19 cellular contexts compared by ENCODE assay signal in genomic region chr3:190188197-190188596, GRCh38.
DNase-seq lines count a peak whose midpoint lies in the region; ATAC-seq, FAIRE-seq and TF ChIP-seq lines count a peak whose summit lies in the region.
"Had no signal": no experiment of that assay in that cellular context is flagged by ENCODE, and none has a peak within 500 bp of the region (broad histone marks: within the 10 kb centered on the region; RNA-seq: fewer than 3 reads in every experiment).

No MANE protein-coding gene starts in this region.

- no peak for TF ChIP-seq EP300 in A549 (IDR thresholded peaks at IDR 0.05)

- no peak overlapping the region; the same call in 2 of the 3 replicates for H3K4me2 ChIP-seq in A549

- FAIRE-seq in A549 (lab: Jason Lieb, UNC) (no peak), GM19239 (lab: Jason Lieb, UNC) (no peak)
- FAIRE-seq: GM12878, GM18507, H1, K562 had no signal

- H3K36me3 Mint-ChIP-seq in HFFc6 (ENCODE audit: low read depth) (peaks cover 9% of the 10 kb centered on the region), osteocyte (ENCODE audit: unreplicated experiment) (no peaks in the 10 kb centered on the region)

- no peak for TF ChIP-seq POLR2A in A549 (IDR thresholded peaks at IDR 0.05; ENCODE audit: low read length)

- CTCF ChIA-PET in A549 (lab: Yijun Ruan, JAX) = interaction anchor here (0.6 to 1.2 kb wide), 2 partner anchors 24 to 196 kb away, joined by 3 read pairs; no protein-coding TSS in a partner anchor

- H3K4me1 ChIP-seq in A549 = peaks cover 58% of the 10 kb centered on the region
- H3K4me1 ChIP-seq: HAP-1 had no signal

- H3K4me3 Mint-ChIP-seq in HFFc6 (no peak overlapping the region), osteocyte (ENCODE audit: unreplicated experiment) (no peak overlapping the region)
- H3K4me3 Mint-ChIP-seq: B cell; CD4-positive, alpha-beta T cell had no signal

- TF ChIP-seq CTCF in A549 (IDR thresholded peaks at IDR 0.05) = no peak
- no peak for TF ChIP-seq CTCF in HFFc6 (IDR thresholded peaks at IDR 0.05)
- TF ChIP-seq CTCF in osteocyte (IDR thresholded peaks at IDR 0.05) = no peak

- H3K4me1 Mint-ChIP-seq in HFFc6 (ENCODE audit: low read depth) (peaks cover 68% of the 10 kb centered on the region), osteocyte (ENCODE audit: unreplicated experiment) (peaks cover 53% of the 10 kb centered on the region)
- H3K4me1 Mint-ChIP-seq: B cell had no signal

- H3K27me3 Mint-ChIP-seq in HFFc6 (ENCODE audit: insufficient read depth) (no peaks in the 10 kb centered on the region; the same call in 1 of the 2 replicates), osteocyte (ENCODE audit: unreplicated experiment) (no peaks in the 10 kb centered on the region)
- H3K27me3 Mint-ChIP-seq: B cell; CD4-positive, alpha-beta T cell had no signal

- peaks cover 6% of the 10 kb centered on the region for H3K9me3 Mint-ChIP-seq in HFFc6
- H3K9me3 Mint-ChIP-seq in osteocyte (ENCODE audit: unreplicated experiment) = no peaks in the 10 kb centered on the region
- H3K9me3 Mint-ChIP-seq: CD4-positive, alpha-beta T cell had no signal

- TF ChIP-seq RAD21 in A549 (conservative IDR thresholded peaks at IDR 0.05 in 1 of 2, IDR thresholded peaks at IDR 0.05 in 1 of 2) = no peak

- 43% methylated on average over 2 of the region's 2 CpGs for WGBS in A549 (ENCODE audit: missing lambda C conversion rate)

- DNase-seq in A549 (ENCODE audit: low read depth in 1 of 2, low spot score in 1 of 2) (no peak), HFFc6 (no peak), fibroblast of gingiva (ENCODE audit: low read depth) (peak; percentile 24), osteocyte (ENCODE audit: extremely low spot score, unreplicated experiment) (no peak), MV-4-11 (lab: John Stamatoyannopoulos, UW) (no peak), GM19239 (ENCODE audit: insufficient read length, low spot score) (no peak)
- DNase-seq: C1 segment of cervical spinal cord; Calu3; CD4-positive, alpha-beta T cell; DMS 273 treated with DMSO at 0.1 percent for 48 hours had no signal

- no peak overlapping the region for H3K4me3 ChIP-seq in A549
- H3K4me3 ChIP-seq: GM12878, HAP-1, K562 had no signal

- H3K27ac ChIP-seq in A549 = peak overlapping the region; percentile 9 to 76; a peak in 3 of 6 replicates
- H3K27ac ChIP-seq: 22Rv1, HL-60 had no signal

- peak overlapping the region; percentile 9 for H3K27ac Mint-ChIP-seq in HFFc6
- H3K27ac Mint-ChIP-seq in osteocyte (ENCODE audit: unreplicated experiment) = peak overlapping the region; percentile 75
- H3K27ac Mint-ChIP-seq: B cell; CD4-positive, alpha-beta T cell had no signal

- POLR2A ChIA-PET in A549 (lab: Yijun Ruan, JAX) = no interaction called here

- no peaks in the 10 kb centered on the region for H3K9me3 ChIP-seq in A549
- H3K9me3 ChIP-seq: HAP-1 had no signal

- ATAC-seq in A549 = no peak
- ATAC-seq in HG03521 (IDR thresholded peaks at IDR 0.05; ENCODE audit: unreplicated experiment) = no peak
- ATAC-seq: GM12878, K562 had no signal

TF ChIP-seq in A549, 52 proteins besides CTCF, POLR2A, EP300 and RAD21 (continues in another document):
- TF ChIP-seq CHD2 (IDR thresholded peaks at IDR 0.05; ENCODE audit: low read length, partially characterized antibody) (no peak), NFE2L2 (conservative IDR thresholded peaks at IDR 0.05; ENCODE audit: low read length) (no peak), BCL3 (IDR thresholded peaks at IDR 0.05) (no peak), RFX5 (IDR thresholded peaks at IDR 0.05) (no peak), MAFK (IDR thresholded peaks at IDR 0.05; ENCODE audit: partially characterized antibody) (no peak), FOSL2 (IDR thresholded peaks at IDR 0.05) (no peak), FOSL2 (CRISPR knock-in tag; IDR thresholded peaks at IDR 0.05) (no peak), HEYL (CRISPR knock-in tag; IDR thresholded peaks at IDR 0.05) (no peak), RCOR1 (IDR thresholded peaks at IDR 0.05; ENCODE audit: low read depth, low read length) (no peak), HMGXB4 (CRISPR knock-in tag; IDR thresholded peaks at IDR 0.05; ENCODE audit: borderline replicate concordance) (no peak), NR3C1 (IDR thresholded peaks at IDR 0.05) (no peak), POLR2AphosphoS2 (conservative IDR thresholded peaks at IDR 0.05; ENCODE audit: low read length) (no peak), CHD4 (IDR thresholded peaks at IDR 0.05; ENCODE audit: borderline replicate concordance) (no peak), FOXS1 (CRISPR knock-in tag; IDR thresholded peaks at IDR 0.05) (no peak)
- TF ChIP-seq, protein P1, sequence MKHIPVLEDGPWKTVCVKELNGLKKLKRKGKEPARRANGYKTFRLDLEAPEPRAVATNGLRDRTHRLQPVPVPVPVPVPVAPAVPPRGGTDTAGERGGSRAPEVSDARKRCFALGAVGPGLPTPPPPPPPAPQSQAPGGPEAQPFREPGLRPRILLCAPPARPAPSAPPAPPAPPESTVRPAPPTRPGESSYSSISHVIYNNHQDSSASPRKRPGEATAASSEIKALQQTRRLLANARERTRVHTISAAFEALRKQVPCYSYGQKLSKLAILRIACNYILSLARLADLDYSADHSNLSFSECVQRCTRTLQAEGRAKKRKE (CRISPR knock-in tag; IDR thresholded peaks at IDR 0.05; ENCODE audit: low read depth) = no peak
- TF ChIP-seq, protein P2, sequence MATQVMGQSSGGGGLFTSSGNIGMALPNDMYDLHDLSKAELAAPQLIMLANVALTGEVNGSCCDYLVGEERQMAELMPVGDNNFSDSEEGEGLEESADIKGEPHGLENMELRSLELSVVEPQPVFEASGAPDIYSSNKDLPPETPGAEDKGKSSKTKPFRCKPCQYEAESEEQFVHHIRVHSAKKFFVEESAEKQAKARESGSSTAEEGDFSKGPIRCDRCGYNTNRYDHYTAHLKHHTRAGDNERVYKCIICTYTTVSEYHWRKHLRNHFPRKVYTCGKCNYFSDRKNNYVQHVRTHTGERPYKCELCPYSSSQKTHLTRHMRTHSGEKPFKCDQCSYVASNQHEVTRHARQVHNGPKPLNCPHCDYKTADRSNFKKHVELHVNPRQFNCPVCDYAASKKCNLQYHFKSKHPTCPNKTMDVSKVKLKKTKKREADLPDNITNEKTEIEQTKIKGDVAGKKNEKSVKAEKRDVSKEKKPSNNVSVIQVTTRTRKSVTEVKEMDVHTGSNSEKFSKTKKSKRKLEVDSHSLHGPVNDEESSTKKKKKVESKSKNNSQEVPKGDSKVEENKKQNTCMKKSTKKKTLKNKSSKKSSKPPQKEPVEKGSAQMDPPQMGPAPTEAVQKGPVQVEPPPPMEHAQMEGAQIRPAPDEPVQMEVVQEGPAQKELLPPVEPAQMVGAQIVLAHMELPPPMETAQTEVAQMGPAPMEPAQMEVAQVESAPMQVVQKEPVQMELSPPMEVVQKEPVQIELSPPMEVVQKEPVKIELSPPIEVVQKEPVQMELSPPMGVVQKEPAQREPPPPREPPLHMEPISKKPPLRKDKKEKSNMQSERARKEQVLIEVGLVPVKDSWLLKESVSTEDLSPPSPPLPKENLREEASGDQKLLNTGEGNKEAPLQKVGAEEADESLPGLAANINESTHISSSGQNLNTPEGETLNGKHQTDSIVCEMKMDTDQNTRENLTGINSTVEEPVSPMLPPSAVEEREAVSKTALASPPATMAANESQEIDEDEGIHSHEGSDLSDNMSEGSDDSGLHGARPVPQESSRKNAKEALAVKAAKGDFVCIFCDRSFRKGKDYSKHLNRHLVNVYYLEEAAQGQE (IDR thresholded peaks at IDR 0.05) = no peak
- TF ChIP-seq, protein P3, sequence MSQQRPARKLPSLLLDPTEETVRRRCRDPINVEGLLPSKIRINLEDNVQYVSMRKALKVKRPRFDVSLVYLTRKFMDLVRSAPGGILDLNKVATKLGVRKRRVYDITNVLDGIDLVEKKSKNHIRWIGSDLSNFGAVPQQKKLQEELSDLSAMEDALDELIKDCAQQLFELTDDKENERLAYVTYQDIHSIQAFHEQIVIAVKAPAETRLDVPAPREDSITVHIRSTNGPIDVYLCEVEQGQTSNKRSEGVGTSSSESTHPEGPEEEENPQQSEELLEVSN (IDR thresholded peaks at IDR 0.05; ENCODE audit: borderline replicate concordance, low read depth) = no peak
- TF ChIP-seq, protein P4, sequence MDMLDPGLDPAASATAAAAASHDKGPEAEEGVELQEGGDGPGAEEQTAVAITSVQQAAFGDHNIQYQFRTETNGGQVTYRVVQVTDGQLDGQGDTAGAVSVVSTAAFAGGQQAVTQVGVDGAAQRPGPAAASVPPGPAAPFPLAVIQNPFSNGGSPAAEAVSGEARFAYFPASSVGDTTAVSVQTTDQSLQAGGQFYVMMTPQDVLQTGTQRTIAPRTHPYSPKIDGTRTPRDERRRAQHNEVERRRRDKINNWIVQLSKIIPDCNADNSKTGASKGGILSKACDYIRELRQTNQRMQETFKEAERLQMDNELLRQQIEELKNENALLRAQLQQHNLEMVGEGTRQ (IDR thresholded peaks at IDR 0.05) = no peak
